ENCODE assay signal across 11 cellular contexts in genomic region chr14:34078117-34078743, GRCh38.
A peak's percentile ranks its signal among the peaks of the same experiment; 100 is the strongest.
DNase-seq lines count a peak whose midpoint lies in the region.
"Had no signal": no experiment of that assay in that cellular context is flagged by ENCODE, and none has a peak within 500 bp of the region (broad histone marks: within the 10 kb centered on the region; RNA-seq: fewer than 3 reads in every experiment).

No MANE protein-coding gene starts in this region.

- no peaks in the 10 kb centered on the region for H3K36me3 Mint-ChIP-seq in dendritic cell treated with granulocyte-macrophage colony-stimulating factor and Interleukin-4, amounts not matched to agents 40 ng/mL and 50 ng/mL, for 4 days (ENCODE audit: low read depth)

- H3K9me3 Mint-ChIP-seq in dendritic cell treated with granulocyte-macrophage colony-stimulating factor and Interleukin-4, amounts not matched to agents 40 ng/mL and 50 ng/mL, for 4 days = no peaks in the 10 kb centered on the region

- intact Hi-C loops in dendritic cell treated with granulocyte-macrophage colony-stimulating factor and Interleukin-4, amounts not matched to agents 40 ng/mL and 50 ng/mL, for 4 days (cut with micrococcal nuclease) = loop anchor here (5.0 kb wide), 1 partner anchor 126 kb away; the partner anchor contains the start of gene EGLN3

- H3K4me3 Mint-ChIP-seq in dendritic cell treated with granulocyte-macrophage colony-stimulating factor and Interleukin-4, amounts not matched to agents 40 ng/mL and 50 ng/mL, for 4 days = no peak overlapping the region

- DNase-seq in M059J (ENCODE audit: low read depth) (peak; percentile 25), SIG-M5 treated with dmso at 0.1 percent for 504 hours (lab: John Stamatoyannopoulos, UW; ENCODE audit: unreplicated experiment) (peak; percentile 77), smooth muscle cell of the brain vasculature (ENCODE audit: low read depth, low spot score) (peak; percentile 46), cortex of kidney (lab: John Stamatoyannopoulos, UW) (no peak), LoVo (ENCODE audit: low spot score) (no peak), COR-L47 (lab: John Stamatoyannopoulos, UW) (no peak)
- DNase-seq: heart left ventricle; NCI-H1092; stimulated activated CD4-positive, alpha-beta T cell treated with anti-CD3 and anti-CD28 coated beads, Interleukin-12 subunit alpha, Interleukin-12 subunit beta, amount 100 ng/mL, for 4 hours; tibial artery had no signal

- peaks cover 27% of the 10 kb centered on the region for H3K4me1 Mint-ChIP-seq in dendritic cell treated with granulocyte-macrophage colony-stimulating factor and Interleukin-4, amounts not matched to agents 40 ng/mL and 50 ng/mL, for 4 days (ENCODE audit: low read depth)

- H3K27me3 Mint-ChIP-seq in dendritic cell treated with granulocyte-macrophage colony-stimulating factor and Interleukin-4, amounts not matched to agents 40 ng/mL and 50 ng/mL, for 4 days = peaks cover 5% of the 10 kb centered on the region

- H3K27ac Mint-ChIP-seq in dendritic cell treated with granulocyte-macrophage colony-stimulating factor and Interleukin-4, amounts not matched to agents 40 ng/mL and 50 ng/mL, for 4 days = peak overlapping the region; percentile 76

Comparison
In these comparisons a context has a peak if more than half of its experiments do, and no peak if none do; other contexts are left out.
1. DNase-seq: peak in M059J (single experiment), SIG-M5 treated with dmso at 0.1 percent for 504 hours (single experiment) and smooth muscle cell of the brain vasculature (single experiment); none in cortex of kidney (single experiment), LoVo (single experiment) and COR-L47 (single experiment).